In the genomic region with DNA sequence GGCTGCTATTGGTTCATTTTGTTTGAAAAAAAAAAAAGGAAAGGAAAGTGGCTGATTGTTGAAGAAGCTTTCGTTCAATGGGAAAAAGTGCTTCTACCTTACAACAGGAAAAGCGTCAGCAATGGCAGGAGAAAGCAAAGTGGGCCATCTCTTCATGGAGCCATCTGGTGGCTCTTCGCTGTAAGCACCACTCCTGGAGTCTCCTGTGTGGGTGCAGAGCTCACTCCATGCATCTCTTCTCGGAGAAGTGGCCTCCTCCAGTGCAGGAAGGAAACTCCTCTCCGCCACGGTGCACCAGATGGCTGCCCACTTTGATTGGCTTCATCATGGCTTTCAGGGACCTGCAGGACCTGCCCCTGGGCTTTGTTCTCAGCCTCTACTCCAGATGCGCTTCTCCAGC, we compare ENCODE assay signal across 8 cellular contexts.
DNase-seq lines count a peak whose midpoint lies in the region; ATAC-seq and TF ChIP-seq lines count a peak whose summit lies in the region.

No MANE protein-coding gene starts in this region.

- ATAC-seq in omental fat pad (ENCODE audit: low FRiP score) (no peak), GM18868 (IDR thresholded peaks at IDR 0.05; ENCODE audit: unreplicated experiment) (no peak), GM19324 (IDR thresholded peaks at IDR 0.05; ENCODE audit: low FRiP score, unreplicated experiment) (no peak)

- DNase-seq in COLO829 (ENCODE audit: low spot score) (peak; percentile 28), GM20000 (ENCODE audit: low spot score) (peak; percentile 52), NCI-H2227 treated with DMSO at 0.1 percent for 48 hours (lab: John Stamatoyannopoulos, UW) (peak; percentile 12), cerebellum (ENCODE audit: low spot score) (peak; percentile 47), lung microvascular endothelial cell (ENCODE audit: low read depth in 2 of 2) (peak; percentile 70 to 85), omental fat pad (ENCODE audit: low spot score) (no peak)

- TF ChIP-seq CTCF in GM20000 (IDR thresholded peaks at IDR 0.05; ENCODE audit: extremely low read depth, missing control alignments) (peak; percentile 61), omental fat pad (IDR thresholded peaks at IDR 0.05) (no peak)
